Comparison of ENCODE assay signal across 22 cellular contexts in the genomic region with DNA sequence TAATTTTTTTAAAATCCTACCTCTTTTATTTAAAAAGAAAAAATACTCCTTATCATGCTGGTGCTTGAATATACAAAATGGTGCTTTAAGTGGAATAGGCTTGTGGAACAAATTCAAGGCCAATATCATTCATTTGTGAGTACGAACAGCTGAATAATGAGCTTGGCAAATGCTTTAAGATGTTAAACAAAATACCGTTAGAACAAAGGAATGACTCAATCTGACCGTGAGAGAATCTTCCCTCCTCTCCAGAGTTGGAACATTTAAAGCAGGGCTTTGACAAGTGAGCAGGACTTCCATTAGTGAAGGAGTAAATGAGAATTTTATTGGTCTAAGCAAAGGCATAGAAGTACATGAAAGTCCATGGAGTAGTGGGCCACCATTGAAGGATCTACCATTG.
DNase-seq lines count a peak whose midpoint lies in the region; ATAC-seq, FAIRE-seq and TF ChIP-seq lines count a peak whose summit lies in the region.
"Had no signal": no experiment of that assay in that cellular context is flagged by ENCODE, and none has a peak within 500 bp of the region (broad histone marks: within the 10 kb centered on the region; RNA-seq: fewer than 3 reads in every experiment).

No MANE protein-coding gene starts in this region.

- peak; percentile 70 for DNase-seq in EH (ENCODE audit: low read depth)
- peak; percentile 9 for DNase-seq in NT2/D1 (ENCODE audit: low read depth, low spot score)
- no peak for DNase-seq in H1 (ENCODE audit: low read depth in 1 of 2, low spot score in 2 of 2)
- DNase-seq in myocyte (ENCODE audit: low read depth): peak; percentile 63
- no peak for DNase-seq in activated naive CD4-positive, alpha-beta T cell treated with anti-CD3 and anti-CD28 coated beads, Interleukin-2, amount 50 U/mL, for 72 hours (ENCODE audit: low spot score in 2 of 2)
- no peak for DNase-seq in KBM-7
- no peak for DNase-seq in glomerular visceral epithelial cell (ENCODE audit: extremely low spot score)
- DNase-seq: activated CD4-positive, CD25-positive, alpha-beta regulatory T cell; activated CD8-positive, alpha-beta T cell treated with anti-CD3 and anti-CD28 coated beads for 36 hours; activated naive CD4-positive, alpha-beta T cell treated with Interleukin-2 at 50 U/mL for 16 hours; activated T-cell treated with anti-CD3 and anti-CD28 coated beads, Interleukin-2, amount 50 U/mL, for 1 hour; body of pancreas; cortex of kidney; DMS79; Kasumi-1; NCI-H1105 treated with DMSO at 0.1 percent for 48 hours; NCI-H2171 treated with DMSO at 0.1 percent for 48 hours; NCI-H774; SK-N-SH had no signal

- H3K27ac ChIP-seq in H1 (ENCODE audit: low read depth, low read length): no peak overlapping the region
- H3K27ac ChIP-seq: body of pancreas had no signal

- no peak overlapping the region for H3K14ac ChIP-seq in H1 (ENCODE audit: insufficient read length)

- H3K4ac ChIP-seq in H1 (replicated peaks; ENCODE audit: insufficient read length, low read depth, low read length): no peak overlapping the region

- H3K79me2 ChIP-seq in H1 (ENCODE audit: control insufficient read depth in 1 of 2, insufficient read depth in 2 of 2, low read length in 2 of 2): no peaks in the 10 kb centered on the region

- no peak overlapping the region for H3K56ac ChIP-seq in H1 (replicated peaks; ENCODE audit: insufficient read length, low read depth, low read length)

- H3K27me3 ChIP-seq in NT2/D1 (ENCODE audit: insufficient read depth, insufficient read length): no peaks in the 10 kb centered on the region
- no peaks in the 10 kb centered on the region for H3K27me3 ChIP-seq in H1 (replicated peaks in 1 of 4; ENCODE audit: control insufficient read depth in 3 of 4, extremely low read depth in 1 of 4, insufficient read depth in 3 of 4, low read length in 3 of 4)
- H3K27me3 ChIP-seq: body of pancreas had no signal

- POLR2A ChIA-PET in H1 (lab: Charles Lee; ENCODE audit: partially characterized antibody): no interaction called here

- H3K27ac Mint-ChIP-seq in activated naive CD4-positive, alpha-beta T cell treated with anti-CD3 and anti-CD28 coated beads, Interleukin-2, amount 50 U/mL, for 72 hours: no peak overlapping the region
- H3K27ac Mint-ChIP-seq: activated CD8-positive, alpha-beta T cell treated with anti-CD3 and anti-CD28 coated beads for 36 hours had no signal

- ATAC-seq in HG02840 (IDR thresholded peaks at IDR 0.05; ENCODE audit: low FRiP score, unreplicated experiment): no peak
- no peak for ATAC-seq in activated naive CD4-positive, alpha-beta T cell treated with anti-CD3 and anti-CD28 coated beads, Interleukin-2, amount 50 U/mL, for 72 hours
- ATAC-seq: activated CD8-positive, alpha-beta T cell treated with anti-CD3 and anti-CD28 coated beads for 36 hours; body of pancreas; left lobe of liver had no signal

- no peak overlapping the region for H3K23ac ChIP-seq in H1 (ENCODE audit: insufficient read length)

- no peaks in the 10 kb centered on the region for H3K36me3 Mint-ChIP-seq in activated naive CD4-positive, alpha-beta T cell treated with anti-CD3 and anti-CD28 coated beads, Interleukin-2, amount 50 U/mL, for 72 hours

- H2BK120ac ChIP-seq in H1 (replicated peaks; ENCODE audit: low read depth, low read length): no peak overlapping the region

- no peaks in the 10 kb centered on the region for H3K9me3 ChIP-seq in NT2/D1 (ENCODE audit: insufficient read depth, low read length)
- H3K9me3 ChIP-seq in H1 (ENCODE audit: insufficient read depth in 2 of 2, low read depth in 1 of 2, low read length in 1 of 2): no peaks in the 10 kb centered on the region
- H3K9me3 ChIP-seq: body of pancreas, SK-N-SH had no signal

- H3K4me3 ChIP-seq in NT2/D1 (ENCODE audit: insufficient read length, low read depth): no peak overlapping the region
- no peak overlapping the region for H3K4me3 ChIP-seq in H1 (ENCODE audit: extremely low read depth in 1 of 4, insufficient read depth in 2 of 4, low read depth in 3 of 4, low read length in 4 of 4)
- H3K4me3 ChIP-seq: body of pancreas had no signal

- CTCF ChIA-PET in H1 (lab: Charles Lee; ENCODE audit: partially characterized antibody): interaction anchor here (0.6 kb wide), 1 partner anchor 33 kb away, joined by 3 read pairs; no protein-coding TSS in a partner anchor

- TF ChIP-seq CTCF in H1 (IDR thresholded peaks at IDR 0.05; ENCODE audit: control extremely low read depth in 1 of 3, insufficient read depth in 1 of 3, low read depth in 1 of 3, low read length in 3 of 3): no peak

- no peak for TF ChIP-seq RAD21 in H1 (IDR thresholded peaks at IDR 0.05 in 1 of 2, conservative IDR thresholded peaks at IDR 0.05 in 1 of 2; ENCODE audit: low read depth in 2 of 2, low read length in 2 of 2)

- H2BK5ac ChIP-seq in H1 (ENCODE audit: low read depth, low read length): no peak overlapping the region

- peak overlapping the region; percentile 20; the same call in 1 of the 2 replicates for H2AFZ ChIP-seq in H1 (ENCODE audit: low read length)

- H4K20me1 ChIP-seq in H1 (replicated peaks in 1 of 2; ENCODE audit: control insufficient read depth in 1 of 2, insufficient read depth in 2 of 2, low read length in 2 of 2): no peaks in the 10 kb centered on the region

- H3K18ac ChIP-seq in H1 (ENCODE audit: extremely low read depth, low read length): no peak overlapping the region

- H3K4me1 ChIP-seq in NT2/D1 (ENCODE audit: insufficient read depth, insufficient read length) (no peaks in the 10 kb centered on the region), H1 (replicated peaks in 1 of 4; ENCODE audit: control insufficient read depth in 3 of 4, insufficient read depth in 4 of 4, low read length in 3 of 4) (no peaks in the 10 kb centered on the region)
- H3K4me1 ChIP-seq: body of pancreas had no signal

- no peak for FAIRE-seq in H1 (lab: Jason Lieb, UNC)
- FAIRE-seq: HTR-8/SVneo had no signal

- TF ChIP-seq EP300 in H1 (IDR thresholded peaks at IDR 0.05; ENCODE audit: borderline replicate concordance in 1 of 2, low read depth in 2 of 2, low read length in 2 of 2): no peak

- no peak overlapping the region for H4K8ac ChIP-seq in H1 (ENCODE audit: extremely low read depth, insufficient read depth, low read length)

- no peak overlapping the region for H2AK5ac ChIP-seq in H1 (ENCODE audit: low read depth, low read length)

- no peak overlapping the region for H3K9ac ChIP-seq in NT2/D1 (ENCODE audit: insufficient read length, low read depth)
- no peak overlapping the region for H3K9ac ChIP-seq in H1 (replicated peaks in 1 of 4; ENCODE audit: extremely low read depth in 1 of 4, low read depth in 3 of 4, low read length in 3 of 4)
- H3K9ac ChIP-seq: SK-N-SH had no signal

- no peak overlapping the region for H3K4me2 ChIP-seq in H1 (ENCODE audit: insufficient read depth in 1 of 2, low read depth in 2 of 2, low read length in 2 of 2)
- H3K4me2 ChIP-seq: SK-N-SH had no signal

- H4K5ac ChIP-seq in H1 (ENCODE audit: insufficient read length, low read depth, low read length): no peak overlapping the region

- no peak overlapping the region for H2BK15ac ChIP-seq in H1 (ENCODE audit: low read length)

- H3K36me3 ChIP-seq in NT2/D1 (ENCODE audit: insufficient read depth, insufficient read length, low read length): no peaks in the 10 kb centered on the region
- no peaks in the 10 kb centered on the region for H3K36me3 ChIP-seq in H1 (ENCODE audit: control insufficient read depth in 2 of 4, insufficient read depth in 4 of 4, low read length in 3 of 4)

- no peak for TF ChIP-seq POLR2A in H1 (IDR thresholded peaks at IDR 0.05; ENCODE audit: control extremely low read depth in 1 of 2, low read depth in 2 of 2, low read length in 2 of 2)

- H3K9me3 Mint-ChIP-seq in activated naive CD4-positive, alpha-beta T cell treated with anti-CD3 and anti-CD28 coated beads, Interleukin-2, amount 50 U/mL, for 72 hours: peaks cover 0 to 4% of the 10 kb centered on the region in 2 donors
- H3K9me3 Mint-ChIP-seq: activated CD8-positive, alpha-beta T cell treated with anti-CD3 and anti-CD28 coated beads for 36 hours had no signal

- no peak overlapping the region for H4K91ac ChIP-seq in H1 (replicated peaks; ENCODE audit: insufficient read length, low read length)

- in situ Hi-C loops in KBM-7 (cut with MboI; ENCODE audit: low pct_unique_long_range_greater_than_20kb, low sequenced_read_pairs): no loop called here

- no peaks in the 10 kb centered on the region for H3K23me2 ChIP-seq in H1 (ENCODE audit: low read depth, low read length)

- WGBS in H1 (ENCODE audit: extremely low coverage in 1 of 2, insufficient coverage in 1 of 2, insufficient read length in 1 of 2, insufficient replicate concordance in 2 of 2, low coverage in 1 of 2, low lambda C conversion rate in 2 of 2, missing lambda C conversion rate in 1 of 2), 2 experiments: 79% methylated on average over 3 of the region's 3 CpGs; no CpG with 5 or more reads in 1 of the 2 experiments

- no peak overlapping the region for H2BK12ac ChIP-seq in H1 (ENCODE audit: low read depth, low read length)

- H3K79me1 ChIP-seq in H1 (ENCODE audit: low read depth, low read length): no peaks in the 10 kb centered on the region

- no peak overlapping the region for H2BK20ac ChIP-seq in H1 (ENCODE audit: low read length)

TF ChIP-seq in H1, 55 proteins besides CTCF, POLR2A, EP300 and RAD21 (continues in another document):
- TF ChIP-seq SP2 (IDR thresholded peaks at IDR 0.05; ENCODE audit: low read length): no peak
- TF ChIP-seq CEBPB (IDR thresholded peaks at IDR 0.05; ENCODE audit: low read depth, low read length): no peak
- no peak for TF ChIP-seq TEAD4 (IDR thresholded peaks at IDR 0.05; ENCODE audit: low read depth, low read length)
- no peak for TF ChIP-seq CHD2 (IDR thresholded peaks at IDR 0.05; ENCODE audit: low read length)
- TF ChIP-seq, protein P1, sequence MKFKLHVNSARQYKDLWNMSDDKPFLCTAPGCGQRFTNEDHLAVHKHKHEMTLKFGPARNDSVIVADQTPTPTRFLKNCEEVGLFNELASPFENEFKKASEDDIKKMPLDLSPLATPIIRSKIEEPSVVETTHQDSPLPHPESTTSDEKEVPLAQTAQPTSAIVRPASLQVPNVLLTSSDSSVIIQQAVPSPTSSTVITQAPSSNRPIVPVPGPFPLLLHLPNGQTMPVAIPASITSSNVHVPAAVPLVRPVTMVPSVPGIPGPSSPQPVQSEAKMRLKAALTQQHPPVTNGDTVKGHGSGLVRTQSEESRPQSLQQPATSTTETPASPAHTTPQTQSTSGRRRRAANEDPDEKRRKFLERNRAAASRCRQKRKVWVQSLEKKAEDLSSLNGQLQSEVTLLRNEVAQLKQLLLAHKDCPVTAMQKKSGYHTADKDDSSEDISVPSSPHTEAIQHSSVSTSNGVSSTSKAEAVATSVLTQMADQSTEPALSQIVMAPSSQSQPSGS (IDR thresholded peaks at IDR 0.05; ENCODE audit: low read length): no peak
- no peak for TF ChIP-seq JUN (IDR thresholded peaks at IDR 0.05; ENCODE audit: low read depth, low read length)
- TF ChIP-seq SUZ12 (IDR thresholded peaks at IDR 0.05; ENCODE audit: low read length): no peak
- TF ChIP-seq SIN3A (conservative IDR thresholded peaks at IDR 0.05 in 1 of 2, IDR thresholded peaks at IDR 0.05 in 1 of 2; ENCODE audit: low read depth in 1 of 2, low read length in 2 of 2): no peak

Comparison
In these comparisons a context has a peak if more than half of its experiments do, and no peak if none do; other contexts are left out.
1. DNase-seq: peak in EH (single experiment), NT2/D1 (single experiment) and myocyte (single experiment); none in H1 (0 of 2), activated naive CD4-positive, alpha-beta T cell treated with anti-CD3 and anti-CD28 coated beads, Interleukin-2, amount 50 U/mL, for 72 hours (0 of 2), KBM-7 (single experiment) and glomerular visceral epithelial cell (single experiment).